In genomic region chr1:183869671-183870070, GRCh38 we compare ENCODE assay signal across 19 cellular contexts.
DNase-seq lines count a peak whose midpoint lies in the region; ATAC-seq, FAIRE-seq and TF ChIP-seq lines count a peak whose summit lies in the region.
"Had no signal": no experiment of that assay in that cellular context is flagged by ENCODE, and none has a peak within 500 bp of the region (broad histone marks: within the 10 kb centered on the region; RNA-seq: fewer than 3 reads in every experiment).

No MANE protein-coding gene starts in this region.

- in situ Hi-C loops in HepG2 (cut with HindIII; ENCODE audit: extremely low pct_ligation_motif_present, low pct_unique_long_range_greater_than_20kb), result no loop called here

- no peak overlapping the region for H3K9ac ChIP-seq in liver (ENCODE audit: low read depth in 1 of 2, low read length in 2 of 2)
- H3K9ac ChIP-seq in HepG2 (ENCODE audit: insufficient read depth, low read depth, low read length), result no peak overlapping the region

- CTCF ChIA-PET in HepG2 (lab: Yijun Ruan, JAX; ENCODE audit: low intra/inter-chr PET ratio, low total read pairs), result no interaction called here

- H3K27me3 ChIP-seq in liver (ENCODE audit: control insufficient read depth in 4 of 4, insufficient read depth in 4 of 4, low read length in 3 of 4), result no peaks in the 10 kb centered on the region
- H3K27me3 ChIP-seq in HepG2 (ENCODE audit: control insufficient read depth in 1 of 2, insufficient read depth in 2 of 2, low read length in 2 of 2), result no peaks in the 10 kb centered on the region
- H3K27me3 ChIP-seq in esophagus squamous epithelium, result no peaks in the 10 kb centered on the region
- H3K27me3 ChIP-seq in psoas muscle (ENCODE audit: insufficient read depth in 3 of 3, low read length in 2 of 3), result no peaks in the 10 kb centered on the region
- H3K27me3 ChIP-seq: cardiac muscle cell, SJSA1 had no signal

- BruUV-seq in HepG2 (replicated peaks; lab: Mats Ljungman, UMichigan), result no TSS peak

- WGBS in liver, result 79% methylated on average over 3 of the region's 3 CpGs
- WGBS in HepG2 (ENCODE audit: low lambda C conversion rate), result 85% methylated on average over 3 of the region's 3 CpGs
- WGBS in esophagus squamous epithelium, 2 donors, result 78 to 93% methylated on average over 1 to 3 of the region's 3 CpGs
- WGBS in psoas muscle, 3 donors, result 76 to 84% (median 79%) methylated on average over 3 of the region's 3 CpGs

- TF ChIP-seq CTCF in liver (IDR thresholded peaks at IDR 0.05; ENCODE audit: low read depth, low read length, missing input control) (no peak), HepG2 (CRISPR knock-in tag; IDR thresholded peaks at IDR 0.05) (no peak), esophagus squamous epithelium (IDR thresholded peaks at IDR 0.05) (no peak), psoas muscle (IDR thresholded peaks at IDR 0.05) (no peak)

- H3K36me3 ChIP-seq in liver (ENCODE audit: control insufficient read depth in 4 of 4, insufficient read depth in 3 of 4, low read depth in 1 of 4, low read length in 3 of 4), result no peaks in the 10 kb centered on the region
- peaks cover 0 to 3% of the 10 kb centered on the region in 2 experiments; a peak in 2 of 5 replicates for H3K36me3 ChIP-seq in HepG2 (replicated peaks in 1 of 2; ENCODE audit: control insufficient read depth in 1 of 2, insufficient read depth in 2 of 2, low read length in 2 of 2)
- H3K36me3 ChIP-seq in esophagus squamous epithelium, result peaks cover 0 to 11% (median 0%) of the 10 kb centered on the region in 3 donors
- peaks cover 0 to 4% of the 10 kb centered on the region in 2 donors for H3K36me3 ChIP-seq in psoas muscle (ENCODE audit: insufficient read depth in 1 of 2, low read depth in 1 of 2)
- H3K36me3 ChIP-seq: SJSA1 had no signal

- H3K4me3 Mint-ChIP-seq in activated T-cell treated with anti-CD3 and anti-CD28 coated beads, Interleukin-2, amount 50 U/mL, for 72 hours, result no peak overlapping the region
- H3K4me3 Mint-ChIP-seq: activated CD4-positive, alpha-beta T cell treated with anti-CD3 and anti-CD28 coated beads, Interleukin-2, amount 10 ng/mL, durations not matched to agents 24 days and 14 days; activated naive CD8-positive, alpha-beta T cell had no signal

- no peaks in the 10 kb centered on the region for H3K36me3 Mint-ChIP-seq in activated T-cell treated with anti-CD3 and anti-CD28 coated beads, Interleukin-2, amount 50 U/mL, for 72 hours (ENCODE audit: insufficient read depth in 2 of 2)

- H3K4me2 ChIP-seq in HepG2 (ENCODE audit: low read depth, low read length), result no peak overlapping the region

- intact Hi-C loops in HepG2 (cut with micrococcal nuclease; ENCODE audit: unreplicated experiment) (no loop called here), esophagus squamous epithelium (cut with DNase I) (no loop called here), psoas muscle (cut with DNase I) (no loop called here)

- TF ChIP-seq POLR2A in HepG2 (IDR thresholded peaks at IDR 0.05; ENCODE audit: insufficient read depth in 1 of 2, low read depth in 2 of 2, low read length in 2 of 2), result no peak
- TF ChIP-seq POLR2A in esophagus squamous epithelium (IDR thresholded peaks at IDR 0.05), result no peak

- no peaks in the 10 kb centered on the region for H3K9me3 Mint-ChIP-seq in activated T-cell treated with anti-CD3 and anti-CD28 coated beads, Interleukin-2, amount 50 U/mL, for 72 hours
- H3K9me3 Mint-ChIP-seq: activated CD4-positive, alpha-beta T cell treated with anti-CD3 and anti-CD28 coated beads, Interleukin-2, amount 10 ng/mL, durations not matched to agents 24 days and 14 days had no signal

- no peaks in the 10 kb centered on the region for H4K20me1 ChIP-seq in HepG2 (ENCODE audit: insufficient read depth, low read length)

- no peaks in the 10 kb centered on the region for H3K27me3 Mint-ChIP-seq in activated T-cell treated with anti-CD3 and anti-CD28 coated beads, Interleukin-2, amount 50 U/mL, for 72 hours (ENCODE audit: low read depth)
- H3K27me3 Mint-ChIP-seq: activated CD4-positive, alpha-beta T cell treated with anti-CD3 and anti-CD28 coated beads, Interleukin-2, amount 10 ng/mL, durations not matched to agents 24 days and 14 days; activated naive CD8-positive, alpha-beta T cell had no signal

- H3K79me2 ChIP-seq in HepG2 (ENCODE audit: insufficient read depth, low read length), result no peaks in the 10 kb centered on the region

- H3K4me1 ChIP-seq in liver (ENCODE audit: control insufficient read depth in 4 of 4, insufficient read depth in 4 of 4, low read length in 3 of 4), result peaks cover 0 to 3% (median 0%) of the 10 kb centered on the region in 4 donors
- H3K4me1 ChIP-seq in HepG2 (ENCODE audit: insufficient read depth, low read length), result peaks cover 14% of the 10 kb centered on the region
- H3K4me1 ChIP-seq in esophagus squamous epithelium, result peaks cover 0 to 23% (median 18%) of the 10 kb centered on the region in 3 donors
- H3K4me1 ChIP-seq in psoas muscle, result peaks cover 31% of the 10 kb centered on the region

- no peak for TF ChIP-seq EP300 in HepG2 (IDR thresholded peaks at IDR 0.05; ENCODE audit: low read depth in 2 of 2, low read length in 2 of 2)
- no peak for TF ChIP-seq EP300 in HepG2 (CRISPR knock-in tag; IDR thresholded peaks at IDR 0.05; ENCODE audit: borderline replicate concordance)

- no peaks in the 10 kb centered on the region for H3K9me3 ChIP-seq in liver (ENCODE audit: control insufficient read depth in 4 of 4, low read length in 3 of 4)
- H3K9me3 ChIP-seq in HepG2 (ENCODE audit: low read length), result no peaks in the 10 kb centered on the region
- H3K9me3 ChIP-seq in esophagus squamous epithelium, result no peaks in the 10 kb centered on the region
- no peaks in the 10 kb centered on the region for H3K9me3 ChIP-seq in psoas muscle
- H3K9me3 ChIP-seq: mucosa of descending colon, SJSA1 had no signal

- H3K27ac ChIP-seq in liver (ENCODE audit: low read depth in 1 of 2, low read length in 2 of 2) (peak overlapping the region; percentile 51 to 53), HepG2 (ENCODE audit: extremely low read length, insufficient read depth, low read length) (no peak overlapping the region), esophagus squamous epithelium (peak overlapping the region in 3 of 4 donors; percentile 51 to 79 (median 65)), psoas muscle (peak overlapping the region; percentile 71)

- TF ChIP-seq RAD21 in liver (IDR thresholded peaks at IDR 0.05) (no peak), HepG2 (CRISPR knock-in tag; IDR thresholded peaks at IDR 0.05) (no peak)

- DNase-seq in HepG2 (ENCODE audit: low spot score), result no peak
- DNase-seq in esophagus squamous epithelium (lab: John Stamatoyannopoulos, UW), result no peak
- no peak for DNase-seq in psoas muscle
- DNase-seq in activated T-cell treated with anti-CD3 and anti-CD28 coated beads, Interleukin-2, amount 50 U/mL, for 72 hours, result no peak
- DNase-seq: activated CD4-positive, alpha-beta T cell treated with anti-CD3 and anti-CD28 coated beads, Interleukin-2, amount 10 ng/mL, durations not matched to agents 24 days and 14 days; NCI-H2029; NCI-H524; stimulated activated naive CD4-positive, alpha-beta T cell; T1000 had no signal

- ATAC-seq in HepG2 (no peak), psoas muscle (no peak), HG03097 (IDR thresholded peaks at IDR 0.05; ENCODE audit: low FRiP score, unreplicated experiment) (no peak), HG03175 (IDR thresholded peaks at IDR 0.05; ENCODE audit: unreplicated experiment) (no peak), HG02973 (IDR thresholded peaks at IDR 0.05; ENCODE audit: unreplicated experiment) (no peak)
- ATAC-seq in activated T-cell treated with anti-CD3 and anti-CD28 coated beads, Interleukin-2, amount 50 U/mL, for 72 hours (replicated peaks in 1 of 2), result no peak

- H3K27ac Mint-ChIP-seq in activated T-cell treated with anti-CD3 and anti-CD28 coated beads, Interleukin-2, amount 50 U/mL, for 72 hours, result no peak overlapping the region
- H3K27ac Mint-ChIP-seq: activated CD4-positive, alpha-beta T cell treated with anti-CD3 and anti-CD28 coated beads, Interleukin-2, amount 10 ng/mL, durations not matched to agents 24 days and 14 days; activated naive CD8-positive, alpha-beta T cell had no signal

- POLR2A ChIA-PET in HepG2 (lab: Yijun Ruan, JAX), result no interaction called here

- peaks cover 20% of the 10 kb centered on the region for H3K4me1 Mint-ChIP-seq in activated T-cell treated with anti-CD3 and anti-CD28 coated beads, Interleukin-2, amount 50 U/mL, for 72 hours (ENCODE audit: low read depth)

- no peak overlapping the region for H2AFZ ChIP-seq in HepG2 (ENCODE audit: low read length)

- H3K4me3 ChIP-seq in liver (ENCODE audit: low read depth in 1 of 3, low read length in 3 of 3) (no peak overlapping the region), HepG2 (replicated peaks in 1 of 3; ENCODE audit: insufficient read depth in 1 of 3, low read depth in 2 of 3, low read length in 3 of 3) (no peak overlapping the region), esophagus squamous epithelium (no peak overlapping the region), psoas muscle (no peak overlapping the region)
- H3K4me3 ChIP-seq: cardiac muscle cell, mucosa of descending colon, SJSA1 had no signal

- no peak for FAIRE-seq in HepG2 (lab: Jason Lieb, UNC)
- FAIRE-seq: GM19239, islet of Langerhans had no signal

TF ChIP-seq in liver, 16 proteins besides CTCF, POLR2A, EP300 and RAD21 (continues in another document):
- TF ChIP-seq FOXA1 (IDR thresholded peaks at IDR 0.05) (no peak), HNF4A (conservative IDR thresholded peaks at IDR 0.05) (no peak), MAX (IDR thresholded peaks at IDR 0.05) (no peak)

TF ChIP-seq in HepG2, 621 proteins besides CTCF, POLR2A, EP300 and RAD21:
- TF ChIP-seq MYNN (CRISPR knock-in tag; IDR thresholded peaks at IDR 0.05; ENCODE audit: low read depth) (no peak), ZFP82 (CRISPR knock-in tag; IDR thresholded peaks at IDR 0.05; ENCODE audit: borderline replicate concordance) (no peak), ZGPAT (CRISPR knock-in tag; IDR thresholded peaks at IDR 0.05) (no peak), KDM5A (IDR thresholded peaks at IDR 0.05; ENCODE audit: borderline replicate concordance, low read length) (no peak), GLI4 (CRISPR knock-in tag; IDR thresholded peaks at IDR 0.05; ENCODE audit: borderline replicate concordance) (no peak)
